ENCODE assay signal across 13 cellular contexts in genomic region chr5:96203761-96204160, GRCh38.
"Had no signal": no experiment of that assay in that cellular context is flagged by ENCODE, and none has a peak within 500 bp of the region (broad histone marks: within the 10 kb centered on the region; RNA-seq: fewer than 3 reads in every experiment).

No MANE protein-coding gene starts in this region.

- FAIRE-seq: kidney had no signal

- DNase-seq: activated effector memory CD4-positive, alpha-beta T cell treated with Interleukin-2 at 50 U/mL for 16 hours; aorta; caudate nucleus; effector CD8-positive, alpha-beta T cell; kidney; nephron progenitor cell; stimulated activated CD4-positive, alpha-beta T cell treated with anti-CD3 and anti-CD28 coated beads, Interleukin-4, amount 100 ng/mL, for 4 hours; T-helper 17 cell; thyroid gland; uterus had no signal

- H3K4me3 ChIP-seq: coronary artery, hepatocyte, thyroid gland, uterus had no signal

- H3K9me3 ChIP-seq: thyroid gland had no signal

- H3K4me2 ChIP-seq: hepatocyte had no signal

- H3K79me2 ChIP-seq: hepatocyte had no signal

- H3K4me1 Mint-ChIP-seq: nephron progenitor cell had no signal

- H2AFZ ChIP-seq: hepatocyte had no signal

- H3K36me3 ChIP-seq: thyroid gland, uterus had no signal

- H3K27ac ChIP-seq: coronary artery, hepatocyte, thyroid gland, uterus had no signal

- H3K4me1 ChIP-seq: thyroid gland, uterus had no signal

- H3K27ac Mint-ChIP-seq: activated naive CD4-positive, alpha-beta T cell treated with anti-CD3 and anti-CD28 coated beads, Interleukin-2, amount 50 U/mL, for 72 hours; nephron progenitor cell; T-helper 17 cell had no signal

- ATAC-seq: activated naive CD4-positive, alpha-beta T cell treated with anti-CD3 and anti-CD28 coated beads, Interleukin-2, amount 50 U/mL, for 72 hours; T-helper 17 cell had no signal

- H3K27me3 ChIP-seq: hepatocyte, thyroid gland, uterus had no signal

- H3K4me3 Mint-ChIP-seq: nephron progenitor cell, T-helper 17 cell had no signal
